Comparison of ENCODE assay signal across 19 cellular contexts in genomic region chr3:111808439-111808838, GRCh38. TPM values are rescaled to one million over a fixed set of nuclear protein-coding genes. Genes with fewer than 3 reads are reported as not detected.
DNase-seq lines count a peak whose midpoint lies in the region; ATAC-seq, FAIRE-seq and TF ChIP-seq lines count a peak whose summit lies in the region.
"Had no signal": no experiment of that assay in that cellular context is flagged by ENCODE, and none has a peak within 500 bp of the region (broad histone marks: within the 10 kb centered on the region; RNA-seq: fewer than 3 reads in every experiment).

No MANE protein-coding gene starts in this region.

- no peak for FAIRE-seq in kidney (lab: Jason Lieb, UNC)
- FAIRE-seq: GM12878 had no signal

- H3K9me3 ChIP-seq in kidney (ENCODE audit: control insufficient read depth in 1 of 2, low read length in 2 of 2) (no peaks in the 10 kb centered on the region), smooth muscle cell (replicated peaks; ENCODE audit: low read depth) (no peaks in the 10 kb centered on the region)
- H3K9me3 ChIP-seq: gastrocnemius medialis had no signal

- no peak overlapping the region for H3K9ac ChIP-seq in kidney (ENCODE audit: low read length in 2 of 2)
- no peak overlapping the region for H3K9ac ChIP-seq in smooth muscle cell (ENCODE audit: low read depth)

- no peaks in the 10 kb centered on the region for H3K27me3 Mint-ChIP-seq in natural killer cell treated with Interleukin-12 subunit alpha and Interleukin-12 subunit beta and Interleukin-15 and Interleukin-18, amount 100 ng/mL, for 72 hours
- H3K27me3 Mint-ChIP-seq: effector memory CD8-positive, alpha-beta T cell had no signal

- peaks cover 42% of the 10 kb centered on the region for H3F3A ChIP-seq in smooth muscle cell (ENCODE audit: low read depth)

- no peaks in the 10 kb centered on the region for H3K9me3 Mint-ChIP-seq in natural killer cell treated with Interleukin-12 subunit alpha and Interleukin-12 subunit beta and Interleukin-15 and Interleukin-18, amount 100 ng/mL, for 72 hours
- H3K9me3 Mint-ChIP-seq: effector memory CD8-positive, alpha-beta T cell had no signal

- H3K27ac ChIP-seq in kidney (ENCODE audit: low read depth in 2 of 2, low read length in 2 of 2) (peak overlapping the region; percentile 12 to 79), smooth muscle cell (ENCODE audit: low read depth) (peak overlapping the region; percentile 72)
- H3K27ac ChIP-seq: cardiac muscle cell, gastrocnemius medialis had no signal

- H3K4me2 ChIP-seq in smooth muscle cell, result peak overlapping the region; percentile 24

- intact Hi-C loops in kidney (cut with DNase I), result no loop called here

- H3K4me1 ChIP-seq in kidney (ENCODE audit: control insufficient read depth in 1 of 2, insufficient read depth in 1 of 2, low read depth in 1 of 2, low read length in 2 of 2), result peaks cover 13 to 43% of the 10 kb centered on the region in 2 donors
- peaks cover 28% of the 10 kb centered on the region for H3K4me1 ChIP-seq in smooth muscle cell (ENCODE audit: low read depth)

- no peak for TF ChIP-seq CTCF in kidney (IDR thresholded peaks at IDR 0.05; ENCODE audit: borderline replicate concordance, extremely low read depth, insufficient read depth)
- TF ChIP-seq CTCF in smooth muscle cell (IDR thresholded peaks at IDR 0.05; ENCODE audit: borderline replicate concordance, insufficient read depth, poor library complexity, severe bottlenecking), result no peak

- no peak overlapping the region for H3K4me3 Mint-ChIP-seq in natural killer cell treated with Interleukin-12 subunit alpha and Interleukin-12 subunit beta and Interleukin-15 and Interleukin-18, amount 100 ng/mL, for 72 hours
- H3K4me3 Mint-ChIP-seq: effector memory CD8-positive, alpha-beta T cell had no signal

- H2AFZ ChIP-seq in smooth muscle cell (ENCODE audit: low read depth), result no peak overlapping the region

- no peaks in the 10 kb centered on the region for H4K20me1 ChIP-seq in smooth muscle cell (ENCODE audit: low read depth)

- no peak overlapping the region for H3K4me3 ChIP-seq in kidney (ENCODE audit: low read length in 2 of 2)
- H3K4me3 ChIP-seq in smooth muscle cell, result no peak overlapping the region
- H3K4me3 ChIP-seq: cardiac muscle cell, gastrocnemius medialis, GM12878 had no signal

- ATAC-seq in natural killer cell treated with Interleukin-12 subunit alpha and Interleukin-12 subunit beta and Interleukin-15 and Interleukin-18, amount 100 ng/mL, for 72 hours, result no peak
- no peak for ATAC-seq in HG02970 (IDR thresholded peaks at IDR 0.05; ENCODE audit: low FRiP score, unreplicated experiment)
- ATAC-seq: effector memory CD8-positive, alpha-beta T cell; gastrocnemius medialis; GM12878 had no signal

- no peaks in the 10 kb centered on the region for H3K79me2 ChIP-seq in smooth muscle cell (ENCODE audit: low read depth)

- no peaks in the 10 kb centered on the region for H3K36me3 Mint-ChIP-seq in natural killer cell treated with Interleukin-12 subunit alpha and Interleukin-12 subunit beta and Interleukin-15 and Interleukin-18, amount 100 ng/mL, for 72 hours

- no peak overlapping the region for H3K27ac Mint-ChIP-seq in natural killer cell treated with Interleukin-12 subunit alpha and Interleukin-12 subunit beta and Interleukin-15 and Interleukin-18, amount 100 ng/mL, for 72 hours
- H3K27ac Mint-ChIP-seq: effector memory CD8-positive, alpha-beta T cell had no signal

- H3K27me3 ChIP-seq in smooth muscle cell (ENCODE audit: low read depth), result no peaks in the 10 kb centered on the region
- H3K27me3 ChIP-seq: cardiac muscle cell, gastrocnemius medialis had no signal

- WGBS in smooth muscle cell (ENCODE audit: low lambda C conversion rate), result 73% methylated on average over 2 of the region's 2 CpGs

- DNase-seq in HT1080 (ENCODE audit: low read depth) (peak; percentile 39), amniotic epithelial cell (ENCODE audit: low read depth) (peak; percentile 81), kidney (no peak), smooth muscle cell (lab: John Stamatoyannopoulos, UW; ENCODE audit: unreplicated experiment) (no peak), NCI-H2171 (lab: John Stamatoyannopoulos, UW) (no peak), SKM-1 (lab: John Stamatoyannopoulos, UW; ENCODE audit: unreplicated experiment) (no peak)
- no peak for DNase-seq in natural killer cell treated with Interleukin-12 subunit alpha and Interleukin-12 subunit beta and Interleukin-15 and Interleukin-18, amount 100 ng/mL, for 72 hours (ENCODE audit: low spot score)
- DNase-seq: activated CD4-positive, CD25-positive, alpha-beta regulatory T cell; activated gamma-delta T cell treated with Interleukin-2 at 50 U/mL for 16 hours; effector memory CD8-positive, alpha-beta T cell; gastrocnemius medialis; H7; KG1; NCI-H510A treated with DMSO at 0.1 percent for 48 hours; small intestine; stimulated activated naive CD4-positive, alpha-beta T cell had no signal

- H3K36me3 ChIP-seq in kidney (ENCODE audit: control insufficient read depth in 1 of 2, insufficient read depth in 2 of 2, low read length in 2 of 2), result no peaks in the 10 kb centered on the region
- no peaks in the 10 kb centered on the region for H3K36me3 ChIP-seq in smooth muscle cell (ENCODE audit: low read depth)
- H3K36me3 ChIP-seq: cardiac muscle cell, gastrocnemius medialis had no signal

- H3K4me1 Mint-ChIP-seq in natural killer cell treated with Interleukin-12 subunit alpha and Interleukin-12 subunit beta and Interleukin-15 and Interleukin-18, amount 100 ng/mL, for 72 hours (ENCODE audit: low read depth in 2 of 2), result peaks cover 0 to 3% of the 10 kb centered on the region in 2 donors

RNA-seq across cellular contexts. Expression of gene PHLDB2, which starts 50.6 kb away (rescaled TPM):
- total RNA-seq in HT1080 (2014; rRNA removed; shearing (Covaris generic)), result 57.3 and 58.5 TPM in 2 replicates
- 56.8 and 73.4 TPM in 2 replicates for polyA plus RNA-seq in HT1080 (2015; cell fraction: cytosol; rRNA removed)
- polyA plus RNA-seq in HT1080 (2015; cell fraction: nucleus; rRNA removed), result 224 and 250 TPM in 2 replicates
- total RNA-seq in kidney, result 85.6 TPM
- polyA plus RNA-seq in kidney (ENCODE audit: insufficient read depth, low read depth, low replicate concordance), result 28.0 TPM
- total RNA-seq in smooth muscle cell, result 79.7 and 93.3 TPM in 2 replicates
- polyA plus RNA-seq in smooth muscle cell, result 40.5 and 45.4 TPM in 2 replicates
- 10 to 100 TPM; 12.2 to 13.6 TPM for total RNA-seq in natural killer cell treated with Interleukin-12 subunit alpha and Interleukin-12 subunit beta and Interleukin-15 and Interleukin-18, amount 100 ng/mL, for 72 hours

Comparison
In these comparisons a context has a peak if more than half of its experiments do, and no peak if none do; other contexts are left out.
1. DNase-seq: peak in HT1080 (single experiment) and amniotic epithelial cell (single experiment); none in kidney (single experiment), smooth muscle cell (single experiment), NCI-H2171 (single experiment), natural killer cell treated with Interleukin-12 subunit alpha and Interleukin-12 subunit beta and Interleukin-15 and Interleukin-18, amount 100 ng/mL, for 72 hours (single experiment) and SKM-1 (single experiment).